22 cellular contexts compared by ENCODE assay signal in genomic region chr2:194696690-194697089, GRCh38.
"Had no signal": no experiment of that assay in that cellular context is flagged by ENCODE, and none has a peak within 500 bp of the region (broad histone marks: within the 10 kb centered on the region; RNA-seq: fewer than 3 reads in every experiment).

No MANE protein-coding gene starts in this region.

- ATAC-seq: HepG2, Right ventricle myocardium inferior had no signal

- DNase-seq: IMR-90, Karpas-422, KG1, MM.1S, NCI-H1092 treated with DMSO at 0.1 percent for 48 hours, NCI-H1436 treated with DMSO at 0.1 percent for 48 hours, NCI-H1694, NCI-H187 treated with DMSO at 0.1 percent for 48 hours, NCI-H2029 treated with DMSO at 0.1 percent for 48 hours, NCI-H2171 treated with DMSO at 0.1 percent for 48 hours, NCI-H345, NCI-H446 treated with DMSO at 0.1 percent for 48 hours, NCI-H510A treated with DMSO at 0.1 percent for 48 hours, NCI-H69, NCI-H774, PC-9, Peyer's patch, SHP77 treated with DMSO at 0.1 percent for 48 hours had no signal

- H3K4me3 ChIP-seq: PC-9, Peyer's patch, SJSA1, SK-N-MC had no signal
